ENCODE assay signal across 1 cellular context in the genomic region with DNA sequence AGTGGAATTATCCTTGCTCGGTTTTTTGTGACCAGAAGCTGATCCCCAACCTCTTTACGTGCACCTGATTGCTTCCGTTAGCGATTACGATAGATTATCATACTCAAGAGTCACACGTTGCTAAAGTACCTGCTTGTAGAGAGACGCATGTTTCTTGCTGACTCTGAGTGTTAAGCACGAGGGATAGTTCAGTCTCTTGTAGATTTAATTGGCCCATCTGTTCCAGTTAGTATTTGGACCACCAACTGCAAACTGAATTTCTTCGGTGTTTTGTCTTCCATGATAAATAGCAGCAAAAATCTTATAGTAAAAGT.
A peak's percentile ranks its signal among the peaks of the same experiment; 100 is the strongest.
TF ChIP-seq lines count a peak whose summit lies in the region.

No MANE protein-coding gene starts in this region.

TF ChIP-seq in K562, 482 proteins besides CTCF, POLR2A, EP300 and RAD21 (continued from another document and continues in another):
- TF ChIP-seq TCFL5 (CRISPR knock-in tag; conservative IDR thresholded peaks at IDR 0.05) (no peak), ETS2 (tag; IDR thresholded peaks at IDR 0.05; ENCODE audit: borderline replicate concordance, poor library complexity, severe bottlenecking) (no peak), PURB (CRISPR knock-in tag; IDR thresholded peaks at IDR 0.05; ENCODE audit: low read depth) (no peak), ZNF644 (tag; IDR thresholded peaks at IDR 0.05; ENCODE audit: low read depth) (0 out of 2 replicates have a peak, but pooled peaks have one; percentile 49), DDX20 (tag; IDR thresholded peaks at IDR 0.05; ENCODE audit: low read depth) (no peak), ZNF764 (CRISPR knock-in tag; IDR thresholded peaks at IDR 0.05; ENCODE audit: low read depth) (no peak), ELF2 (CRISPR knock-in tag; IDR thresholded peaks at IDR 0.05) (no peak), ZNF785 (CRISPR knock-in tag; IDR thresholded peaks at IDR 0.05) (no peak), ZBTB8A (IDR thresholded peaks at IDR 0.05; ENCODE audit: partially characterized antibody) (no peak), FOXP1 (CRISPR knock-in tag; IDR thresholded peaks at IDR 0.05) (no peak), ZNF57 (CRISPR knock-in tag; IDR thresholded peaks at IDR 0.05) (no peak), ZNF766 (CRISPR knock-in tag; conservative IDR thresholded peaks at IDR 0.05) (no peak; the same call in 1 of the 2 replicates), ZFP30 (CRISPR knock-in tag; IDR thresholded peaks at IDR 0.05; ENCODE audit: borderline replicate concordance) (no peak), CBFA2T2 (conservative IDR thresholded peaks at IDR 0.05) (no peak), MAFG (tag; conservative IDR thresholded peaks at IDR 0.05) (no peak; the same call in 1 of the 2 replicates), RUNX1 (IDR thresholded peaks at IDR 0.05; ENCODE audit: low read depth) (no peak), SOX6 (IDR thresholded peaks at IDR 0.05) (no peak; the same call in 1 of the 2 replicates), CHCHD3 (CRISPR knock-in tag; IDR thresholded peaks at IDR 0.05) (no peak), ZNF780A (CRISPR knock-in tag; IDR thresholded peaks at IDR 0.05) (no peak), CBX1 (IDR thresholded peaks at IDR 0.05; ENCODE audit: low read depth) (no peak), ZKSCAN8 (CRISPR knock-in tag; IDR thresholded peaks at IDR 0.05) (no peak), CAMTA2 (CRISPR knock-in tag; conservative IDR thresholded peaks at IDR 0.05) (no peak), CBX3 (IDR thresholded peaks at IDR 0.05; ENCODE audit: borderline replicate concordance in 1 of 2, low read length in 2 of 2) (peak in 1 of 2 experiments; percentile 9; a peak in 1 of 3 replicates), ESRRB (CRISPR knock-in tag; IDR thresholded peaks at IDR 0.05; ENCODE audit: borderline replicate concordance) (no peak), PHB (CRISPR knock-in tag; IDR thresholded peaks at IDR 0.05) (no peak), POLR2AphosphoS5 (IDR thresholded peaks at IDR 0.05; ENCODE audit: control insufficient read depth, insufficient read depth, low read depth, low read length) (no peak), ZC3H4 (CRISPR knock-in tag; IDR thresholded peaks at IDR 0.05; ENCODE audit: borderline replicate concordance) (no peak), ZNF197 (CRISPR knock-in tag; IDR thresholded peaks at IDR 0.05; ENCODE audit: low read depth) (no peak), TEAD4 (IDR thresholded peaks at IDR 0.05; ENCODE audit: low read length) (no peak), TEAD4 (CRISPR knock-in tag; IDR thresholded peaks at IDR 0.05; ENCODE audit: borderline replicate concordance) (no peak), POLR2AphosphoS2 (IDR thresholded peaks at IDR 0.05; ENCODE audit: low read length) (peak; percentile 8; the same call in 1 of the 2 replicates), ZNF41 (CRISPR knock-in tag; conservative IDR thresholded peaks at IDR 0.05) (no peak), SIX5 (IDR thresholded peaks at IDR 0.05; ENCODE audit: borderline replicate concordance in 1 of 2, insufficient read depth in 1 of 2, low read depth in 1 of 2, low read length in 2 of 2) (no peak), TCF7 (IDR thresholded peaks at IDR 0.05; ENCODE audit: borderline replicate concordance) (no peak), PHB2 (IDR thresholded peaks at IDR 0.05; ENCODE audit: low read depth) (no peak), ZNF551 (CRISPR knock-in tag; IDR thresholded peaks at IDR 0.05) (no peak), ZSCAN29 (IDR thresholded peaks at IDR 0.05) (no peak), NR3C1 (CRISPR knock-in tag; IDR thresholded peaks at IDR 0.05) (no peak)
- TF ChIP-seq, protein P1, sequence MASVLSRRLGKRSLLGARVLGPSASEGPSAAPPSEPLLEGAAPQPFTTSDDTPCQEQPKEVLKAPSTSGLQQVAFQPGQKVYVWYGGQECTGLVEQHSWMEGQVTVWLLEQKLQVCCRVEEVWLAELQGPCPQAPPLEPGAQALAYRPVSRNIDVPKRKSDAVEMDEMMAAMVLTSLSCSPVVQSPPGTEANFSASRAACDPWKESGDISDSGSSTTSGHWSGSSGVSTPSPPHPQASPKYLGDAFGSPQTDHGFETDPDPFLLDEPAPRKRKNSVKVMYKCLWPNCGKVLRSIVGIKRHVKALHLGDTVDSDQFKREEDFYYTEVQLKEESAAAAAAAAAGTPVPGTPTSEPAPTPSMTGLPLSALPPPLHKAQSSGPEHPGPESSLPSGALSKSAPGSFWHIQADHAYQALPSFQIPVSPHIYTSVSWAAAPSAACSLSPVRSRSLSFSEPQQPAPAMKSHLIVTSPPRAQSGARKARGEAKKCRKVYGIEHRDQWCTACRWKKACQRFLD (CRISPR knock-in tag; IDR thresholded peaks at IDR 0.05), result peak; percentile 18; the same call in 1 of the 2 replicates
- TF ChIP-seq, protein P2, sequence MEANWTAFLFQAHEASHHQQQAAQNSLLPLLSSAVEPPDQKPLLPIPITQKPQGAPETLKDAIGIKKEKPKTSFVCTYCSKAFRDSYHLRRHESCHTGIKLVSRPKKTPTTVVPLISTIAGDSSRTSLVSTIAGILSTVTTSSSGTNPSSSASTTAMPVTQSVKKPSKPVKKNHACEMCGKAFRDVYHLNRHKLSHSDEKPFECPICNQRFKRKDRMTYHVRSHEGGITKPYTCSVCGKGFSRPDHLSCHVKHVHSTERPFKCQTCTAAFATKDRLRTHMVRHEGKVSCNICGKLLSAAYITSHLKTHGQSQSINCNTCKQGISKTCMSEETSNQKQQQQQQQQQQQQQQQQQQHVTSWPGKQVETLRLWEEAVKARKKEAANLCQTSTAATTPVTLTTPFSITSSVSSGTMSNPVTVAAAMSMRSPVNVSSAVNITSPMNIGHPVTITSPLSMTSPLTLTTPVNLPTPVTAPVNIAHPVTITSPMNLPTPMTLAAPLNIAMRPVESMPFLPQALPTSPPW (CRISPR knock-in tag; IDR thresholded peaks at IDR 0.05), result no peak
- TF ChIP-seq, protein P3, sequence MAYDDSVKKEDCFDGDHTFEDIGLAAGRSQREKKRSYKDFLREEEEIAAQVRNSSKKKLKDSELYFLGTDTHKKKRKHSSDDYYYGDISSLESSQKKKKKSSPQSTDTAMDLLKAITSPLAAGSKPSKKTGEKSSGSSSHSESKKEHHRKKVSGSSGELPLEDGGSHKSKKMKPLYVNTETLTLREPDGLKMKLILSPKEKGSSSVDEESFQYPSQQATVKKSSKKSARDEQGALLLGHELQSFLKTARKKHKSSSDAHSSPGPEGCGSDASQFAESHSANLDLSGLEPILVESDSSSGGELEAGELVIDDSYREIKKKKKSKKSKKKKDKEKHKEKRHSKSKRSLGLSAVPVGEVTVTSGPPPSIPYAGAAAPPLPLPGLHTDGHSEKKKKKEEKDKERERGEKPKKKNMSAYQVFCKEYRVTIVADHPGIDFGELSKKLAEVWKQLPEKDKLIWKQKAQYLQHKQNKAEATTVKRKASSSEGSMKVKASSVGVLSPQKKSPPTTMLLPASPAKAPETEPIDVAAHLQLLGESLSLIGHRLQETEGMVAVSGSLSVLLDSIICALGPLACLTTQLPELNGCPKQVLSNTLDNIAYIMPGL (CRISPR knock-in tag; IDR thresholded peaks at IDR 0.05), result no peak
- TF ChIP-seq, protein P4, sequence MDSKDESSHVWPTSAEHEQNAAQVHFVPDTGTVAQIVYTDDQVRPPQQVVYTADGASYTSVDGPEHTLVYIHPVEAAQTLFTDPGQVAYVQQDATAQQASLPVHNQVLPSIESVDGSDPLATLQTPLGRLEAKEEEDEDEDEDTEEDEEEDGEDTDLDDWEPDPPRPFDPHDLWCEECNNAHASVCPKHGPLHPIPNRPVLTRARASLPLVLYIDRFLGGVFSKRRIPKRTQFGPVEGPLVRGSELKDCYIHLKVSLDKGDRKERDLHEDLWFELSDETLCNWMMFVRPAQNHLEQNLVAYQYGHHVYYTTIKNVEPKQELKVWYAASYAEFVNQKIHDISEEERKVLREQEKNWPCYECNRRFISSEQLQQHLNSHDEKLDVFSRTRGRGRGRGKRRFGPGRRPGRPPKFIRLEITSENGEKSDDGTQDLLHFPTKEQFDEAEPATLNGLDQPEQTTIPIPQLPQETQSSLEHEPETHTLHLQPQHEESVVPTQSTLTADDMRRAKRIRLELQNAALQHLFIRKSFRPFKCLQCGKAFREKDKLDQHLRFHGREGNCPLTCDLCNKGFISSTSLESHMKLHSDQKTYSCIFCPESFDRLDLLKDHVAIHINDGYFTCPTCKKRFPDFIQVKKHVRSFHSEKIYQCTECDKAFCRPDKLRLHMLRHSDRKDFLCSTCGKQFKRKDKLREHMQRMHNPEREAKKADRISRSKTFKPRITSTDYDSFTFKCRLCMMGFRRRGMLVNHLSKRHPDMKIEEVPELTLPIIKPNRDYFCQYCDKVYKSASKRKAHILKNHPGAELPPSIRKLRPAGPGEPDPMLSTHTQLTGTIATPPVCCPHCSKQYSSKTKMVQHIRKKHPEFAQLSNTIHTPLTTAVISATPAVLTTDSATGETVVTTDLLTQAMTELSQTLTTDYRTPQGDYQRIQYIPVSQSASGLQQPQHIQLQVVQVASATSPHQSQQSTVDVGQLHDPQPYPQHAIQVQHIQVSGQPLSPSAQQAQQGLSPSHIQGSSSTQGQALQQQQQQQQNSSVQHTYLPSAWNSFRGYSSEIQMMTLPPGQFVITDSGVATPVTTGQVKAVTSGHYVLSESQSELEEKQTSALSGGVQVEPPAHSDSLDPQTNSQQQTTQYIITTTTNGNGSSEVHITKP (IDR thresholded peaks at IDR 0.05; ENCODE audit: partially characterized antibody), result no peak
- TF ChIP-seq, protein P5, sequence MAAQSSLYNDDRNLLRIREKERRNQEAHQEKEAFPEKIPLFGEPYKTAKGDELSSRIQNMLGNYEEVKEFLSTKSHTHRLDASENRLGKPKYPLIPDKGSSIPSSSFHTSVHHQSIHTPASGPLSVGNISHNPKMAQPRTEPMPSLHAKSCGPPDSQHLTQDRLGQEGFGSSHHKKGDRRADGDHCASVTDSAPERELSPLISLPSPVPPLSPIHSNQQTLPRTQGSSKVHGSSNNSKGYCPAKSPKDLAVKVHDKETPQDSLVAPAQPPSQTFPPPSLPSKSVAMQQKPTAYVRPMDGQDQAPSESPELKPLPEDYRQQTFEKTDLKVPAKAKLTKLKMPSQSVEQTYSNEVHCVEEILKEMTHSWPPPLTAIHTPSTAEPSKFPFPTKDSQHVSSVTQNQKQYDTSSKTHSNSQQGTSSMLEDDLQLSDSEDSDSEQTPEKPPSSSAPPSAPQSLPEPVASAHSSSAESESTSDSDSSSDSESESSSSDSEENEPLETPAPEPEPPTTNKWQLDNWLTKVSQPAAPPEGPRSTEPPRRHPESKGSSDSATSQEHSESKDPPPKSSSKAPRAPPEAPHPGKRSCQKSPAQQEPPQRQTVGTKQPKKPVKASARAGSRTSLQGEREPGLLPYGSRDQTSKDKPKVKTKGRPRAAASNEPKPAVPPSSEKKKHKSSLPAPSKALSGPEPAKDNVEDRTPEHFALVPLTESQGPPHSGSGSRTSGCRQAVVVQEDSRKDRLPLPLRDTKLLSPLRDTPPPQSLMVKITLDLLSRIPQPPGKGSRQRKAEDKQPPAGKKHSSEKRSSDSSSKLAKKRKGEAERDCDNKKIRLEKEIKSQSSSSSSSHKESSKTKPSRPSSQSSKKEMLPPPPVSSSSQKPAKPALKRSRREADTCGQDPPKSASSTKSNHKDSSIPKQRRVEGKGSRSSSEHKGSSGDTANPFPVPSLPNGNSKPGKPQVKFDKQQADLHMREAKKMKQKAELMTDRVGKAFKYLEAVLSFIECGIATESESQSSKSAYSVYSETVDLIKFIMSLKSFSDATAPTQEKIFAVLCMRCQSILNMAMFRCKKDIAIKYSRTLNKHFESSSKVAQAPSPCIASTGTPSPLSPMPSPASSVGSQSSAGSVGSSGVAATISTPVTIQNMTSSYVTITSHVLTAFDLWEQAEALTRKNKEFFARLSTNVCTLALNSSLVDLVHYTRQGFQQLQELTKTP (IDR thresholded peaks at IDR 0.05; ENCODE audit: low read depth in 1 of 2, partially characterized antibody in 2 of 2), result peak in 1 of 2 experiments; percentile 53
- TF ChIP-seq, protein P6, sequence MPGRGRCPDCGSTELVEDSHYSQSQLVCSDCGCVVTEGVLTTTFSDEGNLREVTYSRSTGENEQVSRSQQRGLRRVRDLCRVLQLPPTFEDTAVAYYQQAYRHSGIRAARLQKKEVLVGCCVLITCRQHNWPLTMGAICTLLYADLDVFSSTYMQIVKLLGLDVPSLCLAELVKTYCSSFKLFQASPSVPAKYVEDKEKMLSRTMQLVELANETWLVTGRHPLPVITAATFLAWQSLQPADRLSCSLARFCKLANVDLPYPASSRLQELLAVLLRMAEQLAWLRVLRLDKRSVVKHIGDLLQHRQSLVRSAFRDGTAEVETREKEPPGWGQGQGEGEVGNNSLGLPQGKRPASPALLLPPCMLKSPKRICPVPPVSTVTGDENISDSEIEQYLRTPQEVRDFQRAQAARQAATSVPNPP (IDR thresholded peaks at IDR 0.05; ENCODE audit: borderline replicate concordance, insufficient read depth, insufficient read length), result no peak
- TF ChIP-seq, protein P7, sequence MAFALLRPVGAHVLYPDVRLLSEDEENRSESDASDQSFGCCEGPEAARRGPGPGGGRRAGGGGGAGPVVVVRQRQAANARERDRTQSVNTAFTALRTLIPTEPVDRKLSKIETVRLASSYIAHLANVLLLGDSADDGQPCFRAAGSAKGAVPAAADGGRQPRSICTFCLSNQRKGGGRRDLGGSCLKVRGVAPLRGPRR (CRISPR knock-in tag; IDR thresholded peaks at IDR 0.05), result no peak
- TF ChIP-seq, protein P8, sequence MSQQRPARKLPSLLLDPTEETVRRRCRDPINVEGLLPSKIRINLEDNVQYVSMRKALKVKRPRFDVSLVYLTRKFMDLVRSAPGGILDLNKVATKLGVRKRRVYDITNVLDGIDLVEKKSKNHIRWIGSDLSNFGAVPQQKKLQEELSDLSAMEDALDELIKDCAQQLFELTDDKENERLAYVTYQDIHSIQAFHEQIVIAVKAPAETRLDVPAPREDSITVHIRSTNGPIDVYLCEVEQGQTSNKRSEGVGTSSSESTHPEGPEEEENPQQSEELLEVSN (IDR thresholded peaks at IDR 0.05; ENCODE audit: borderline replicate concordance in 1 of 2, extremely low read depth in 1 of 2, insufficient read depth in 1 of 2, insufficient read length in 1 of 2, low read depth in 1 of 2, low read length in 1 of 2, poor library complexity in 1 of 2, severe bottlenecking in 1 of 2), result no peak
- TF ChIP-seq, protein P9, sequence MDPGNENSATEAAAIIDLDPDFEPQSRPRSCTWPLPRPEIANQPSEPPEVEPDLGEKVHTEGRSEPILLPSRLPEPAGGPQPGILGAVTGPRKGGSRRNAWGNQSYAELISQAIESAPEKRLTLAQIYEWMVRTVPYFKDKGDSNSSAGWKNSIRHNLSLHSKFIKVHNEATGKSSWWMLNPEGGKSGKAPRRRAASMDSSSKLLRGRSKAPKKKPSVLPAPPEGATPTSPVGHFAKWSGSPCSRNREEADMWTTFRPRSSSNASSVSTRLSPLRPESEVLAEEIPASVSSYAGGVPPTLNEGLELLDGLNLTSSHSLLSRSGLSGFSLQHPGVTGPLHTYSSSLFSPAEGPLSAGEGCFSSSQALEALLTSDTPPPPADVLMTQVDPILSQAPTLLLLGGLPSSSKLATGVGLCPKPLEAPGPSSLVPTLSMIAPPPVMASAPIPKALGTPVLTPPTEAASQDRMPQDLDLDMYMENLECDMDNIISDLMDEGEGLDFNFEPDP (CRISPR knock-in tag; IDR thresholded peaks at IDR 0.05), result no peak
- TF ChIP-seq, protein P10, sequence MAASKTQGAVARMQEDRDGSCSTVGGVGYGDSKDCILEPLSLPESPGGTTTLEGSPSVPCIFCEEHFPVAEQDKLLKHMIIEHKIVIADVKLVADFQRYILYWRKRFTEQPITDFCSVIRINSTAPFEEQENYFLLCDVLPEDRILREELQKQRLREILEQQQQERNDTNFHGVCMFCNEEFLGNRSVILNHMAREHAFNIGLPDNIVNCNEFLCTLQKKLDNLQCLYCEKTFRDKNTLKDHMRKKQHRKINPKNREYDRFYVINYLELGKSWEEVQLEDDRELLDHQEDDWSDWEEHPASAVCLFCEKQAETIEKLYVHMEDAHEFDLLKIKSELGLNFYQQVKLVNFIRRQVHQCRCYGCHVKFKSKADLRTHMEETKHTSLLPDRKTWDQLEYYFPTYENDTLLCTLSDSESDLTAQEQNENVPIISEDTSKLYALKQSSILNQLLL (CRISPR knock-in tag; IDR thresholded peaks at IDR 0.05; ENCODE audit: borderline replicate concordance), result no peak
